28 cellular contexts compared by ENCODE assay signal in genomic region chr15:86725628-86726027, GRCh38.
"Had no signal": no experiment of that assay in that cellular context is flagged by ENCODE, and none has a peak within 500 bp of the region (broad histone marks: within the 10 kb centered on the region; RNA-seq: fewer than 3 reads in every experiment).

No MANE protein-coding gene starts in this region.

- H3K36me3 ChIP-seq: ovary, right lobe of liver, sigmoid colon, stomach, thoracic aorta, thyroid gland, tibial nerve, upper lobe of left lung, vagina had no signal

- H3K27ac Mint-ChIP-seq: naive thymus-derived CD8-positive, alpha-beta T cell; natural killer cell treated with Interleukin-12 subunit alpha and Interleukin-12 subunit beta and Interleukin-15 and Interleukin-18, amount 100 ng/mL, for 72 hours; nephron progenitor cell; progenitor cell of endocrine pancreas; stimulated activated effector memory CD8-positive, alpha-beta T cell treated with anti-CD3 and anti-CD28 coated beads, Interleukin-12 subunit alpha, Interleukin-12 subunit beta, amount 100 ng/mL, for 72 hours; stimulated activated naive B cell treated with anti-CD40 and anti-IgM and Interleukin-4, amounts not matched to agents 10 μg/mL and 1 μg/mL and 100 μg/mL, for 72 hours; stimulated activated naive CD8-positive, alpha-beta T cell treated with anti-CD3 and anti-CD28 coated beads, Interleukin-15, Interleukin-2, amounts not matched to agents 100 ng/mL and 50 ng/mL, for 24 hours had no signal

- H3K27me3 Mint-ChIP-seq: naive thymus-derived CD8-positive, alpha-beta T cell; progenitor cell of endocrine pancreas; stimulated activated naive CD8-positive, alpha-beta T cell treated with anti-CD3 and anti-CD28 coated beads, Interleukin-15, Interleukin-2, amounts not matched to agents 100 ng/mL and 50 ng/mL, for 24 hours had no signal

- H3K27me3 ChIP-seq: ovary, right lobe of liver, sigmoid colon, stomach, thyroid gland, tibial nerve, upper lobe of left lung, vagina had no signal

- H3K27ac ChIP-seq: ovary, parathyroid adenoma, psoas muscle, right lobe of liver, sigmoid colon, stomach, thoracic aorta, thyroid gland, tibial nerve, upper lobe of left lung, vagina had no signal

- DNase-seq: naive thymus-derived CD8-positive, alpha-beta T cell; nephron progenitor cell; occipital lobe; ovary; posterior cingulate gyrus; psoas muscle; right cardiac atrium; right lobe of liver; sigmoid colon; small intestine; stimulated activated CD4-positive, alpha-beta T cell treated with anti-CD3 and anti-CD28 coated beads, Interleukin-15, amount 100 ng/mL, for 24 hours; stimulated activated CD4-positive, alpha-beta T cell treated with anti-CD3 and anti-CD28 coated beads, Interleukin-2, amount 100 ng/mL, for 24 hours; stimulated activated CD4-positive, alpha-beta T cell treated with anti-CD3 and anti-CD28 coated beads, Interleukin-2, amount 100 ng/mL, for 48 hours; stimulated activated CD4-positive, alpha-beta T cell treated with anti-CD3 and anti-CD28 coated beads, Interleukin-4, amount 100 ng/mL, for 24 hours; stimulated activated naive B cell treated with anti-CD40 and anti-IgM and Interleukin-4, amounts not matched to agents 10 μg/mL and 1 μg/mL and 100 μg/mL, for 72 hours; stimulated activated naive CD4-positive, alpha-beta T cell treated with Interleukin-2 at 50 U/mL for 16 hours; stomach; thyroid gland; upper lobe of left lung had no signal

- ATAC-seq: naive thymus-derived CD8-positive, alpha-beta T cell; natural killer cell treated with Interleukin-12 subunit alpha and Interleukin-12 subunit beta and Interleukin-15 and Interleukin-18, amount 100 ng/mL, for 72 hours; right cardiac atrium; right lobe of liver; stimulated activated effector memory CD8-positive, alpha-beta T cell treated with anti-CD3 and anti-CD28 coated beads, Interleukin-12 subunit alpha, Interleukin-12 subunit beta, amount 100 ng/mL, for 72 hours; stimulated activated naive B cell treated with anti-CD40 and anti-IgM and Interleukin-4, amounts not matched to agents 10 μg/mL and 1 μg/mL and 100 μg/mL, for 72 hours had no signal

- H3K9ac ChIP-seq: parathyroid adenoma had no signal

- H3K4me3 ChIP-seq: ovary, psoas muscle, right lobe of liver, sigmoid colon, stomach, thoracic aorta, thyroid gland, tibial nerve, upper lobe of left lung, vagina had no signal

- H3K4me3 Mint-ChIP-seq: naive thymus-derived CD8-positive, alpha-beta T cell; natural killer cell treated with Interleukin-12 subunit alpha and Interleukin-12 subunit beta and Interleukin-15 and Interleukin-18, amount 100 ng/mL, for 72 hours; nephron progenitor cell; neural crest cell; stimulated activated effector memory CD8-positive, alpha-beta T cell treated with anti-CD3 and anti-CD28 coated beads, Interleukin-12 subunit alpha, Interleukin-12 subunit beta, amount 100 ng/mL, for 72 hours; stimulated activated naive B cell treated with anti-CD40 and anti-IgM and Interleukin-4, amounts not matched to agents 10 μg/mL and 1 μg/mL and 100 μg/mL, for 72 hours; stimulated activated naive CD8-positive, alpha-beta T cell treated with anti-CD3 and anti-CD28 coated beads, Interleukin-15, Interleukin-2, amounts not matched to agents 100 ng/mL and 50 ng/mL, for 24 hours had no signal

- H2AFZ ChIP-seq: parathyroid adenoma had no signal

- H3K9me3 ChIP-seq: ovary, psoas muscle, right lobe of liver, sigmoid colon, stomach, thoracic aorta, thyroid gland, tibial nerve, upper lobe of left lung, vagina had no signal

- H3K36me3 Mint-ChIP-seq: naive thymus-derived CD8-positive, alpha-beta T cell; natural killer cell treated with Interleukin-12 subunit alpha and Interleukin-12 subunit beta and Interleukin-15 and Interleukin-18, amount 100 ng/mL, for 72 hours; stimulated activated effector memory CD8-positive, alpha-beta T cell treated with anti-CD3 and anti-CD28 coated beads, Interleukin-12 subunit alpha, Interleukin-12 subunit beta, amount 100 ng/mL, for 72 hours; stimulated activated naive B cell treated with anti-CD40 and anti-IgM and Interleukin-4, amounts not matched to agents 10 μg/mL and 1 μg/mL and 100 μg/mL, for 72 hours had no signal

- H3K79me2 ChIP-seq: parathyroid adenoma had no signal

- H3K9me3 Mint-ChIP-seq: nephron progenitor cell had no signal

- H3K4me1 ChIP-seq: parathyroid adenoma, psoas muscle, right lobe of liver, sigmoid colon, stomach, thyroid gland, tibial nerve, upper lobe of left lung, vagina had no signal

- H3K4me1 Mint-ChIP-seq: naive thymus-derived CD8-positive, alpha-beta T cell; nephron progenitor cell; neural crest cell; stimulated activated effector memory CD8-positive, alpha-beta T cell treated with anti-CD3 and anti-CD28 coated beads, Interleukin-12 subunit alpha, Interleukin-12 subunit beta, amount 100 ng/mL, for 72 hours; stimulated activated naive B cell treated with anti-CD40 and anti-IgM and Interleukin-4, amounts not matched to agents 10 μg/mL and 1 μg/mL and 100 μg/mL, for 72 hours had no signal
